ENCODE assay signal across 8 cellular contexts in the genomic region with DNA sequence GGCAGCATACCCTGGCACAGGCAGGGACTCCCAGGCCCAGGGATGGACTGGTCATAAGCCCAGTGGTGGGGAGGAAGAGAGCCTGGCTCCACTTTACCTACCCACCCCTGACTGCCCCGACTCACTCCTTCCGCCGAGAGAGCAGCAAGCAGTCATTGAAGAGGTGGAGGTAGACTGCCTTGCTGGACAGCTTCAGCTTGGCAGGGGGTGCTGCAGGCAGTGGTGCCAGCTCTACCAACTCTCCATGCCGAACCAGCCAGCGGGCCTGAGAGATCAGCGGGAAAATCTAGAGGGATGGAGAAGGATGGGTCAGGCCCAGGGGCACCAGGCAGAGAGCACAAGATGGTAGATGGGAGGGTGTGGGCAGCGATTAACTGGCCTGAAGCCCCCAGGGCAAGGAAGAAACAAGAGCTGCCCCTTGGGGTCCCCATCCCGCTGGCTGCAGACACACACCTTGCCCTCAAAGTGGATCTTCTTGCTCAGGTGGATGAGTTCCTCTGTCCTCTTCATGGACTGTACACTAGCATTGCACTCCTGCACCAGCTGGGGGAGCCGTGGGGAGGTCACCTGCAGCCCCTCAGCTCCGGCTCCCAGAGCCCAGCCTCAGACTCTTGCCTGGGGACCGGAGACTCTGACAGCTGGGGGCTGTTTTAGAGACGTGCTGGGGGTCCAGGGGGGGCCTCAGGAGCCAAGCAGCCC. TPM values are rescaled to one million over a fixed set of nuclear protein-coding genes. Genes with fewer than 3 reads are reported as not detected.
DNase-seq lines count a peak whose midpoint lies in the region; ATAC-seq and TF ChIP-seq lines count a peak whose summit lies in the region.

No MANE protein-coding gene starts in this region.

- H3K27ac ChIP-seq in CD4-positive, alpha-beta memory T cell (ENCODE audit: low read depth, low read length) = no peak overlapping the region
- no peak overlapping the region for H3K27ac ChIP-seq in right atrium auricular region

- no peak for ATAC-seq in HG03097 (IDR thresholded peaks at IDR 0.05; ENCODE audit: low FRiP score, unreplicated experiment)
- ATAC-seq in HG03045 (IDR thresholded peaks at IDR 0.05; ENCODE audit: unreplicated experiment) = no peak

- H3K27me3 ChIP-seq in CD4-positive, alpha-beta memory T cell (ENCODE audit: insufficient read depth, low read length) = no peaks in the 10 kb centered on the region
- H3K27me3 ChIP-seq in right atrium auricular region = no peaks in the 10 kb centered on the region

- peaks cover 0 to 2% (median 0%) of the 10 kb centered on the region in 8 donors for H3K9me3 Mint-ChIP-seq in CD4-positive, alpha-beta memory T cell
- H3K9me3 Mint-ChIP-seq in activated CD4-positive, alpha-beta memory T cell treated with anti-CD3 and anti-CD28 coated beads for 36 hours = no peaks in the 10 kb centered on the region

- H3K27me3 Mint-ChIP-seq in CD4-positive, alpha-beta memory T cell = no peaks in the 10 kb centered on the region
- H3K27me3 Mint-ChIP-seq in activated CD4-positive, alpha-beta memory T cell treated with anti-CD3 and anti-CD28 coated beads for 36 hours = no peaks in the 10 kb centered on the region

- peaks cover 20% of the 10 kb centered on the region for H3K4me1 ChIP-seq in CD4-positive, alpha-beta memory T cell (ENCODE audit: insufficient read depth, low read length)
- H3K4me1 ChIP-seq in right atrium auricular region = peaks cover 0 to 22% of the 10 kb centered on the region in 2 donors

- intact Hi-C loops in CD4-positive, alpha-beta memory T cell (cut with micrococcal nuclease) = loop anchor here (1.0 to 5.0 kb wide), 3 partner anchors 40 to 357 kb away; partner anchors contain the start of genes FBXO42 and SPEN
- intact Hi-C loops in activated CD4-positive, alpha-beta memory T cell treated with anti-CD3 and anti-CD28 coated beads for 36 hours (cut with micrococcal nuclease) = no loop called here

- H3K9me3 ChIP-seq in CD4-positive, alpha-beta memory T cell (ENCODE audit: control insufficient read depth in 1 of 2, low read length in 2 of 2) = no peaks in the 10 kb centered on the region
- no peaks in the 10 kb centered on the region for H3K9me3 ChIP-seq in right atrium auricular region

- peaks cover 14 to 33% of the 10 kb centered on the region in 2 donors for H3K36me3 Mint-ChIP-seq in CD4-positive, alpha-beta memory T cell
- H3K36me3 Mint-ChIP-seq in activated CD4-positive, alpha-beta memory T cell treated with anti-CD3 and anti-CD28 coated beads for 36 hours = peaks cover 5% of the 10 kb centered on the region

- H3K4me3 Mint-ChIP-seq in CD4-positive, alpha-beta memory T cell = peak overlapping the region in 3 of 8 donors; percentile 13 to 74 (median 54)
- no peak overlapping the region for H3K4me3 Mint-ChIP-seq in activated CD4-positive, alpha-beta memory T cell treated with anti-CD3 and anti-CD28 coated beads for 36 hours

- peaks cover 1 to 42% (median 16%) of the 10 kb centered on the region in 4 donors for H3K4me1 Mint-ChIP-seq in CD4-positive, alpha-beta memory T cell
- peaks cover 12% of the 10 kb centered on the region for H3K4me1 Mint-ChIP-seq in activated CD4-positive, alpha-beta memory T cell treated with anti-CD3 and anti-CD28 coated beads for 36 hours (ENCODE audit: low read depth)

- H3K27ac Mint-ChIP-seq in CD4-positive, alpha-beta memory T cell = peak overlapping the region in 4 of 7 donors; percentile 24 to 70 (median 47)
- peak overlapping the region; percentile 45 for H3K27ac Mint-ChIP-seq in activated CD4-positive, alpha-beta memory T cell treated with anti-CD3 and anti-CD28 coated beads for 36 hours

- POLR2A ChIA-PET in CD4-positive, alpha-beta memory T cell (lab: Charles Lee; ENCODE audit: partially characterized antibody) = interaction anchor here (3.8 kb wide), 1 partner anchor 13 kb away, joined by 42 read pairs; no protein-coding TSS in a partner anchor
- POLR2A ChIA-PET in activated CD4-positive, alpha-beta memory T cell treated with anti-CD3 and anti-CD28 coated beads for 36 hours (lab: Charles Lee) = no interaction called here

- H3K4me3 ChIP-seq in CD4-positive, alpha-beta memory T cell (ENCODE audit: low read length in 2 of 2) = no peak overlapping the region
- no peak overlapping the region for H3K4me3 ChIP-seq in HFF-Myc (replicated peaks; ENCODE audit: low read depth, low read length)
- no peak overlapping the region for H3K4me3 ChIP-seq in right atrium auricular region

- peak in 1 of 5 donors; percentile 13 for DNase-seq in CD4-positive, alpha-beta memory T cell
- DNase-seq in HFF-Myc (ENCODE audit: extremely low read depth, low read depth) = no peak
- DNase-seq in activated CD4-positive, alpha-beta memory T cell treated with anti-CD3 and anti-CD28 coated beads for 36 hours = peak; percentile 59
- DNase-seq in right atrium auricular region (ENCODE audit: low spot score) = no peak
- DNase-seq in NCI-H1048 (lab: John Stamatoyannopoulos, UW) = no peak
- DNase-seq in kidney glomerular epithelial cell (lab: John Stamatoyannopoulos, UW) = no peak

- TF ChIP-seq CTCF in HFF-Myc (IDR thresholded peaks at IDR 0.05; ENCODE audit: low read depth, low read length, missing control alignments) = peak; percentile 33
- peak; percentile 15 to 48 for TF ChIP-seq CTCF in right atrium auricular region (IDR thresholded peaks at IDR 0.05)

- H3K36me3 ChIP-seq in CD4-positive, alpha-beta memory T cell (ENCODE audit: insufficient read depth, low read length) = peaks cover 9% of the 10 kb centered on the region
- no peaks in the 10 kb centered on the region for H3K36me3 ChIP-seq in right atrium auricular region

- CTCF ChIA-PET in CD4-positive, alpha-beta memory T cell (lab: Charles Lee; ENCODE audit: partially characterized antibody) = interaction anchor here (1.2 to 5.2 kb wide), 8 partner anchors 12 to 158 kb away, joined by 3 to 31 read pairs (median 6); no protein-coding TSS in a partner anchor
- CTCF ChIA-PET in activated CD4-positive, alpha-beta memory T cell treated with anti-CD3 and anti-CD28 coated beads for 36 hours (lab: Charles Lee) = interaction anchor here (1.0 to 4.4 kb wide), 9 partner anchors 11 to 147 kb away, joined by 3 to 31 read pairs (median 4); partner anchors contain the start of genes FAM131C and FBXO42

RNA-seq across cellular contexts. Expression of gene ARHGEF19, which starts 7.7 kb away (rescaled TPM):
- 10 to 100 TPM; 13.1 to 16.7 TPM for total RNA-seq in CD4-positive, alpha-beta memory T cell
- 10 to 100 TPM in 1 of 2 donors, 1 to 10 TPM in 1; 7.6 to 11.2 TPM for polyA plus RNA-seq in CD4-positive, alpha-beta memory T cell
- 1 to 10 TPM; 7.0 to 7.1 TPM for total RNA-seq in activated CD4-positive, alpha-beta memory T cell treated with anti-CD3 and anti-CD28 coated beads for 36 hours
- 1 to 10 TPM; 1.5 to 4.8 TPM for total RNA-seq in right atrium auricular region

RNA-seq across cellular contexts. Expression of gene CPLANE2, which starts 32.2 kb away (rescaled TPM):
- total RNA-seq in CD4-positive, alpha-beta memory T cell = 10 to 100 TPM; 11.5 to 13.6 TPM
- polyA plus RNA-seq in CD4-positive, alpha-beta memory T cell = 1 to 10 TPM; 2.4 to 3.5 TPM
- 1 to 10 TPM; 3.9 to 5.0 TPM for total RNA-seq in activated CD4-positive, alpha-beta memory T cell treated with anti-CD3 and anti-CD28 coated beads for 36 hours
- 1 to 10 TPM; 4.4 to 5.0 TPM for total RNA-seq in right atrium auricular region

RNA-seq across cellular contexts. Expression of gene EPHA2, which starts 48.9 kb away (rescaled TPM):
- not detected for total RNA-seq in CD4-positive, alpha-beta memory T cell
- not detected for polyA plus RNA-seq in CD4-positive, alpha-beta memory T cell
- total RNA-seq in activated CD4-positive, alpha-beta memory T cell treated with anti-CD3 and anti-CD28 coated beads for 36 hours = under 1 TPM; 0.22 to 0.33 TPM
- 10 to 100 TPM; 17.5 to 43.5 TPM for total RNA-seq in right atrium auricular region

Comparison
In these comparisons a context has a peak if more than half of its experiments do, and no peak if none do; other contexts are left out.
1. RNA of gene EPHA2, which starts 48.9 kb away (total RNA-seq): 17.5 to 43.5 TPM in right atrium auricular region; 0.22 to 0.33 TPM in activated CD4-positive, alpha-beta memory T cell treated with anti-CD3 and anti-CD28 coated beads for 36 hours and not detected in CD4-positive, alpha-beta memory T cell; every median in the first group is over 10 times any median in the second.